9 cellular contexts compared by ENCODE assay signal in the genomic region with DNA sequence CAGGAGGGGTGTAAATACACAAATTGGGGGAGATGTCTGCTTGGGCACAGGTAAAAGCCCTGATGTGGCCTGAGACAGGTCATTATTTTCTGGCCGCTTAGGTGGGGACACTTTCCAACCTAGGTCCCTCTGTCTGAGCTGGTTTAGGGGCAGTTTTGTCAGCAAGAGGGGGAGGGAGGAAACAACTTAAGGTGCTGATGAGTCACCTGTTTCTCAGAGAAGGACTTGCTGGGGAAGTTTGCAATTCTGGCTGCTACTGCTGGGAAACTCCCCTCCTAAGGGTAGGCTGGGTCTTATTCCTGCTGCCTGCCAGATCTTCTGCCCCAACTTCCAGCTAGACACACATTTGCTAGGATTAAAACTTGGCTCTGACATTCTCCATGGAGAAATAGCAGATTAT. TPM values are rescaled to one million over a fixed set of nuclear protein-coding genes. Genes with fewer than 3 reads are reported as not detected.
DNase-seq lines count a peak whose midpoint lies in the region; ATAC-seq, FAIRE-seq and TF ChIP-seq lines count a peak whose summit lies in the region.
"Had no signal": no experiment of that assay in that cellular context is flagged by ENCODE, and none has a peak within 500 bp of the region (broad histone marks: within the 10 kb centered on the region; RNA-seq: fewer than 3 reads in every experiment).

No MANE protein-coding gene starts in this region.

- DNase-seq in stimulated activated naive CD4-positive, alpha-beta T cell treated with Interleukin-2 at 50 U/mL for 16 hours (lab: John Stamatoyannopoulos, UW) = peak; percentile 25
- no peak for DNase-seq in stimulated activated naive CD4-positive, alpha-beta T cell (lab: John Stamatoyannopoulos, UW)
- DNase-seq in MM.1S (peak; percentile 71), epithelial cell of prostate (ENCODE audit: low read depth, low spot score) (no peak), urothelium cell line (ENCODE audit: low spot score) (peak; percentile 67), progenitor cell of endocrine pancreas (ENCODE audit: low spot score, unreplicated experiment) (no peak), NCI-H1048 (lab: John Stamatoyannopoulos, UW) (no peak)

- 0 out of 2 replicates have a peak overlapping the region, but pooled peaks have one; percentile 26 for H2AFZ ChIP-seq in MM.1S (ENCODE audit: low read length)

- H3K27me3 Mint-ChIP-seq in progenitor cell of endocrine pancreas = peaks cover 6% of the 10 kb centered on the region

- H3K4me3 Mint-ChIP-seq in progenitor cell of endocrine pancreas (ENCODE audit: low read depth) = no peak overlapping the region

- H4K20me1 ChIP-seq in MM.1S (ENCODE audit: insufficient read depth, low read length) = no peaks in the 10 kb centered on the region

- peaks cover 2% of the 10 kb centered on the region for H3K4me1 Mint-ChIP-seq in progenitor cell of endocrine pancreas (ENCODE audit: low read depth)

- TF ChIP-seq CTCF in MM.1S (IDR thresholded peaks at IDR 0.05; ENCODE audit: low read length) (no peak), progenitor cell of endocrine pancreas (IDR thresholded peaks at IDR 0.05; ENCODE audit: unreplicated experiment) (no peak)

- H3K9me3 ChIP-seq in MM.1S (replicated peaks; ENCODE audit: insufficient read depth, low read length) = no peaks in the 10 kb centered on the region
- H3K9me3 ChIP-seq: right atrium auricular region had no signal

- no peaks in the 10 kb centered on the region for H3K9me3 Mint-ChIP-seq in progenitor cell of endocrine pancreas (ENCODE audit: low read depth)

- peak overlapping the region; percentile 18; the same call in 1 of the 2 replicates for H3K4me2 ChIP-seq in MM.1S (ENCODE audit: low read depth, low read length)

- peaks cover 9% of the 10 kb centered on the region for H3K4me1 ChIP-seq in MM.1S (ENCODE audit: low read length)

- no peak overlapping the region for H3K4me3 ChIP-seq in MM.1S (ENCODE audit: low read length)
- H3K4me3 ChIP-seq: right atrium auricular region had no signal

- no peak overlapping the region for H3K27ac Mint-ChIP-seq in progenitor cell of endocrine pancreas

- H3K36me3 Mint-ChIP-seq in progenitor cell of endocrine pancreas (ENCODE audit: insufficient read depth) = no peaks in the 10 kb centered on the region

- no peaks in the 10 kb centered on the region for H3K27me3 ChIP-seq in MM.1S (replicated peaks; ENCODE audit: insufficient read depth, low read length)
- H3K27me3 ChIP-seq: right atrium auricular region had no signal

- no peak for ATAC-seq in HG03159 (IDR thresholded peaks at IDR 0.05; ENCODE audit: unreplicated experiment)

- no peak overlapping the region for H3K9ac ChIP-seq in MM.1S (ENCODE audit: low read length)

- no peaks in the 10 kb centered on the region for H3F3A ChIP-seq in MM.1S (ENCODE audit: insufficient read depth, low read length)

- no peaks in the 10 kb centered on the region for H3K79me2 ChIP-seq in MM.1S (ENCODE audit: low read length)

- no peaks in the 10 kb centered on the region for H3K36me3 ChIP-seq in MM.1S (replicated peaks; ENCODE audit: insufficient read depth, low read length)
- H3K36me3 ChIP-seq: right atrium auricular region had no signal

- no peaks in the 10 kb centered on the region for H3K9me2 ChIP-seq in MM.1S (replicated peaks; ENCODE audit: insufficient read depth, low read length)

- H3K27ac ChIP-seq in MM.1S (ENCODE audit: low read length) = no peak overlapping the region; the same call in 1 of the 2 replicates
- H3K27ac ChIP-seq in epithelial cell of prostate = peak overlapping the region; percentile 29
- H3K27ac ChIP-seq: right atrium auricular region had no signal

- FAIRE-seq in urothelium cell line (lab: Jason Lieb, UNC) = no peak

RNA-seq across cellular contexts. Expression of a gene that starts 4.8 kb away (rescaled TPM):
- 4.4 and 5.1 TPM in 2 replicates for total RNA-seq in progenitor cell of endocrine pancreas
- total RNA-seq: right atrium auricular region had no signal

RNA-seq across cellular contexts. Expression of a gene that starts 15.5 kb away (rescaled TPM):
- 27.4 and 28.9 TPM in 2 replicates for total RNA-seq in progenitor cell of endocrine pancreas

RNA-seq across cellular contexts. Expression of a gene that starts 34.9 kb away (rescaled TPM):
- total RNA-seq in progenitor cell of endocrine pancreas = 213 and 217 TPM in 2 replicates

RNA-seq across cellular contexts. Expression of a gene that starts 50.3 kb away (rescaled TPM):
- 0.81 and 1.5 TPM in 2 replicates for total RNA-seq in progenitor cell of endocrine pancreas
- total RNA-seq: right atrium auricular region had no signal

RNA-seq across cellular contexts. Expression of a gene that starts 50.4 kb away (rescaled TPM):
- 6.2 and 6.5 TPM in 2 replicates for total RNA-seq in progenitor cell of endocrine pancreas

Comparison
In these comparisons a context has a peak if more than half of its experiments do, and no peak if none do; other contexts are left out.
1. DNase-seq: peak in stimulated activated naive CD4-positive, alpha-beta T cell treated with Interleukin-2 at 50 U/mL for 16 hours (single experiment), MM.1S (single experiment) and urothelium cell line (single experiment); none in stimulated activated naive CD4-positive, alpha-beta T cell (0 of 6), epithelial cell of prostate (single experiment), progenitor cell of endocrine pancreas (single experiment) and NCI-H1048 (single experiment).